17 cellular contexts compared by ENCODE assay signal in genomic region chr6:113383701-113384100, GRCh38.
"Had no signal": no experiment of that assay in that cellular context is flagged by ENCODE, and none has a peak within 500 bp of the region (broad histone marks: within the 10 kb centered on the region; RNA-seq: fewer than 3 reads in every experiment).

No MANE protein-coding gene starts in this region.

- H3K27me3 ChIP-seq: colonic mucosa, gastrocnemius medialis, heart right ventricle, pancreas had no signal

- DNase-seq: colonic mucosa; dermis blood vessel endothelial cell; endodermal cell; gastrocnemius medialis; heart right ventricle; hypothalamus; islet precursor cell; natural killer cell; nucleus accumbens; pancreas; right cardiac atrium; small intestine; stimulated activated CD4-positive, alpha-beta T cell treated with anti-CD3 and anti-CD28 coated beads, Interleukin-12 subunit alpha, Interleukin-12 subunit beta, amount 100 ng/mL, for 4 hours; stimulated activated naive CD4-positive, alpha-beta T cell treated with Interleukin-2 at 50 U/mL for 16 hours; trophoblast cell had no signal

- H3K9me3 ChIP-seq: colonic mucosa, gastrocnemius medialis, heart right ventricle, pancreas had no signal

- H3K36me3 ChIP-seq: colonic mucosa, gastrocnemius medialis, heart right ventricle, pancreas had no signal

- ATAC-seq: gastrocnemius medialis, heart right ventricle, left lobe of liver, natural killer cell, pancreas, right cardiac atrium had no signal

- FAIRE-seq: endothelial cell of umbilical vein, pancreas, small intestine had no signal

- H3K4me1 ChIP-seq: colonic mucosa, gastrocnemius medialis, pancreas had no signal

- H3K4me3 ChIP-seq: colonic mucosa, gastrocnemius medialis, heart right ventricle, pancreas had no signal
